Comparison of ENCODE assay signal across 8 cellular contexts in the genomic region with DNA sequence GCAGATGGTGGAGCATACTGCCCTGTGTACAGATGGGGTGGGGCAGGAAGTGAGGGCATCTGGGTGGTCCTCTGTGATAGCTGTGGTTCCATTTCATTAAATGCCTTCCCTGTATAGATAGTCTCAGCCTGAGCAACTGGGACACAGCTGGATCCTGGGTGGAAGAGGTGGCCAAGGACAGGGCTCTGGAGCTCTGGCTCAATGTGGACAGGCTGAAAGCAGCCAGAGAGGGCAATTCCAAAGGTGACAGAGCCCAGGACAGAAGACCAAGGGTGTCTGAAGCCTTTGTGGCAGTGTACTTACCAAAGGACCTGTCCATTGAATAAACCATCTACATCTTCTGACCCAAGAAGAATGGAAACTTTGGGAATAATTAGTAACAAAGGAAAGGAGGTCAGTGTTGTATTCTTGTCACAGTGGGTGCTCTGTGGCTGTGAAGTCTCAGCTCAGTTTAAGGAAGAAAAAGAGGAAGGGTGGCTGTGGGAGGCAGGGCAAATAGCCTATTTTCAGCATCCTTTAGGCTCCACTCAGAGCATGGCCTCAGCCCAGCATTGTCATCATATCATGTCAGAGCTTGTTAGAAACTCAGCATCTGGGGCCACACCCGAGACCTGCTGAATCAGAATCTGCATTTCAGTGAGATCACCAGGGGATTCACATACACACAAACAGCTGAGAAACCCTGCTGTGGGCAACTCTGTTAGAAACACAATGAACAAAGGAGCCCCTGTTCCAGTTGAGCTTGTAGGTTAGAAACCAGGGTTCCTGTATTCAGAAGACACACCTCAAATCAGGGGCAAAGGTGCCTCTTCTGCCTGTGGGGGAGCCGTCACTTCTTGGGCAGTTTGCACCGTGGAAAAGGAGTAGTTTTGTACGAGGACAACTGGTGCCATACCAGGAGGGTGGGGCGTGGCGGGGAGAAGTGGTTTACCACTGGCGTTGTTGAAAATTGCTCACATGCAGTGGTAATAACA.
DNase-seq lines count a peak whose midpoint lies in the region; ATAC-seq and TF ChIP-seq lines count a peak whose summit lies in the region.

No MANE protein-coding gene starts in this region.

- peak overlapping the region; percentile 0 for H3K4me3 Mint-ChIP-seq in activated naive CD8-positive, alpha-beta T cell treated with anti-CD3 and anti-CD28 coated beads, Interleukin-2, amount 10 ng/mL, durations not matched to agents 7 days and 5 days
- peak overlapping the region; percentile 61 for H3K4me3 Mint-ChIP-seq in natural killer cell treated with Interleukin-12 subunit alpha and Interleukin-12 subunit beta and Interleukin-15 and Interleukin-18, amount 100 ng/mL, for 72 hours
- H3K4me3 Mint-ChIP-seq in type B pancreatic cell, result peak overlapping the region; percentile 43

- no peaks in the 10 kb centered on the region for H3K9me3 Mint-ChIP-seq in activated naive CD8-positive, alpha-beta T cell treated with anti-CD3 and anti-CD28 coated beads, Interleukin-2, amount 10 ng/mL, durations not matched to agents 7 days and 5 days
- H3K9me3 Mint-ChIP-seq in natural killer cell treated with Interleukin-12 subunit alpha and Interleukin-12 subunit beta and Interleukin-15 and Interleukin-18, amount 100 ng/mL, for 72 hours, result no peaks in the 10 kb centered on the region
- H3K9me3 Mint-ChIP-seq in type B pancreatic cell, result no peaks in the 10 kb centered on the region

- H3K27me3 ChIP-seq in RWPE2 (ENCODE audit: insufficient read depth, poor library complexity, severe bottlenecking), result no peaks in the 10 kb centered on the region

- H3K27ac Mint-ChIP-seq in activated naive CD8-positive, alpha-beta T cell treated with anti-CD3 and anti-CD28 coated beads, Interleukin-2, amount 10 ng/mL, durations not matched to agents 7 days and 5 days, result peak overlapping the region; percentile 56
- peak overlapping the region; percentile 90 to 92 for H3K27ac Mint-ChIP-seq in natural killer cell treated with Interleukin-12 subunit alpha and Interleukin-12 subunit beta and Interleukin-15 and Interleukin-18, amount 100 ng/mL, for 72 hours
- H3K27ac Mint-ChIP-seq in type B pancreatic cell, result peak overlapping the region; percentile 86

- POLR2A ChIA-PET in activated naive CD8-positive, alpha-beta T cell treated with anti-CD3 and anti-CD28 coated beads, Interleukin-2, amount 10 ng/mL, durations not matched to agents 7 days and 5 days (lab: Charles Lee), result no interaction called here

- no peak for TF ChIP-seq CTCF in RWPE2 (IDR thresholded peaks at IDR 0.05; ENCODE audit: poor library complexity, severe bottlenecking)
- no peak for TF ChIP-seq CTCF in type B pancreatic cell (conservative IDR thresholded peaks at IDR 0.05)

- peaks cover 54% of the 10 kb centered on the region for H3K36me3 Mint-ChIP-seq in activated naive CD8-positive, alpha-beta T cell treated with anti-CD3 and anti-CD28 coated beads, Interleukin-2, amount 10 ng/mL, durations not matched to agents 7 days and 5 days
- peaks cover 17% of the 10 kb centered on the region for H3K36me3 Mint-ChIP-seq in natural killer cell treated with Interleukin-12 subunit alpha and Interleukin-12 subunit beta and Interleukin-15 and Interleukin-18, amount 100 ng/mL, for 72 hours
- H3K36me3 Mint-ChIP-seq in type B pancreatic cell, result peaks cover 47% of the 10 kb centered on the region

- peaks cover 51% of the 10 kb centered on the region for H3K4me1 Mint-ChIP-seq in activated naive CD8-positive, alpha-beta T cell treated with anti-CD3 and anti-CD28 coated beads, Interleukin-2, amount 10 ng/mL, durations not matched to agents 7 days and 5 days
- peaks cover 53 to 62% of the 10 kb centered on the region in 2 donors for H3K4me1 Mint-ChIP-seq in natural killer cell treated with Interleukin-12 subunit alpha and Interleukin-12 subunit beta and Interleukin-15 and Interleukin-18, amount 100 ng/mL, for 72 hours (ENCODE audit: low read depth in 2 of 2)
- peaks cover 49% of the 10 kb centered on the region for H3K4me1 Mint-ChIP-seq in type B pancreatic cell (ENCODE audit: unreplicated experiment)

- peaks cover 7% of the 10 kb centered on the region; the same call in 1 of the 2 replicates for H3K36me3 ChIP-seq in RWPE2 (ENCODE audit: low read depth)

- no peaks in the 10 kb centered on the region for H3K9me3 ChIP-seq in RWPE2 (ENCODE audit: severe bottlenecking)

- no peak overlapping the region for H3K4me3 ChIP-seq in RWPE2 (ENCODE audit: severe bottlenecking)

- H3K27me3 Mint-ChIP-seq in activated naive CD8-positive, alpha-beta T cell treated with anti-CD3 and anti-CD28 coated beads, Interleukin-2, amount 10 ng/mL, durations not matched to agents 7 days and 5 days, result no peaks in the 10 kb centered on the region
- H3K27me3 Mint-ChIP-seq in natural killer cell treated with Interleukin-12 subunit alpha and Interleukin-12 subunit beta and Interleukin-15 and Interleukin-18, amount 100 ng/mL, for 72 hours, result no peaks in the 10 kb centered on the region
- H3K27me3 Mint-ChIP-seq in type B pancreatic cell, result no peaks in the 10 kb centered on the region

- peaks cover 11% of the 10 kb centered on the region for H3K4me1 ChIP-seq in RWPE2 (ENCODE audit: insufficient read depth, poor library complexity, severe bottlenecking)

- DNase-seq in RWPE2 (ENCODE audit: low spot score), result no peak
- DNase-seq in activated naive CD8-positive, alpha-beta T cell treated with anti-CD3 and anti-CD28 coated beads, Interleukin-2, amount 10 ng/mL, durations not matched to agents 7 days and 5 days, result peak; percentile 40
- DNase-seq in natural killer cell treated with Interleukin-12 subunit alpha and Interleukin-12 subunit beta and Interleukin-15 and Interleukin-18, amount 100 ng/mL, for 72 hours (ENCODE audit: low spot score), result peak; percentile 74
- no peak for DNase-seq in type B pancreatic cell (ENCODE audit: extremely low spot score, unreplicated experiment)
- DNase-seq in NCI-H526 treated with DMSO at 0.1 percent for 48 hours (lab: John Stamatoyannopoulos, UW), result no peak
- DNase-seq in HT-29 (ENCODE audit: low spot score), result no peak

- ATAC-seq in GM18517 (IDR thresholded peaks at IDR 0.05; ENCODE audit: unreplicated experiment) (peak; percentile 35), HG02759 (IDR thresholded peaks at IDR 0.05; ENCODE audit: unreplicated experiment) (peak; percentile 61), RWPE2 (ENCODE audit: low read depth) (peak; percentile 90)
- ATAC-seq in activated naive CD8-positive, alpha-beta T cell treated with anti-CD3 and anti-CD28 coated beads, Interleukin-2, amount 10 ng/mL, durations not matched to agents 7 days and 5 days (ENCODE audit: low read depth), result peak; percentile 24
- ATAC-seq in natural killer cell treated with Interleukin-12 subunit alpha and Interleukin-12 subunit beta and Interleukin-15 and Interleukin-18, amount 100 ng/mL, for 72 hours, result peak; percentile 74 to 85

- peak overlapping the region; percentile 38 for H3K27ac ChIP-seq in RWPE2 (ENCODE audit: poor library complexity, severe bottlenecking)

Comparison
In these comparisons a context has a peak if more than half of its experiments do, and no peak if none do; other contexts are left out.
1. ATAC-seq: peak in every context shown above with its lines; median percentile 90 in RWPE2; 80 in natural killer cell treated with Interleukin-12 subunit alpha and Interleukin-12 subunit beta and Interleukin-15 and Interleukin-18, amount 100 ng/mL, for 72 hours; 61 in HG02759; 35 in GM18517; 24 in activated naive CD8-positive, alpha-beta T cell treated with anti-CD3 and anti-CD28 coated beads, Interleukin-2, amount 10 ng/mL, durations not matched to agents 7 days and 5 days.
2. DNase-seq: peak in activated naive CD8-positive, alpha-beta T cell treated with anti-CD3 and anti-CD28 coated beads, Interleukin-2, amount 10 ng/mL, durations not matched to agents 7 days and 5 days (single experiment) and natural killer cell treated with Interleukin-12 subunit alpha and Interleukin-12 subunit beta and Interleukin-15 and Interleukin-18, amount 100 ng/mL, for 72 hours (single experiment); none in RWPE2 (single experiment), type B pancreatic cell (single experiment), NCI-H526 treated with DMSO at 0.1 percent for 48 hours (single experiment) and HT-29 (single experiment).
3. H3K4me3 Mint-ChIP-seq: peak in every context shown above with its lines; median percentile 61 in natural killer cell treated with Interleukin-12 subunit alpha and Interleukin-12 subunit beta and Interleukin-15 and Interleukin-18, amount 100 ng/mL, for 72 hours; 43 in type B pancreatic cell; 0 in activated naive CD8-positive, alpha-beta T cell treated with anti-CD3 and anti-CD28 coated beads, Interleukin-2, amount 10 ng/mL, durations not matched to agents 7 days and 5 days.
4. Peak in every context shown above with its lines, with median percentiles within 50 percentile points of each other: H3K27ac Mint-ChIP-seq.